Comparison of ENCODE assay signal across 7 cellular contexts in the genomic region with DNA sequence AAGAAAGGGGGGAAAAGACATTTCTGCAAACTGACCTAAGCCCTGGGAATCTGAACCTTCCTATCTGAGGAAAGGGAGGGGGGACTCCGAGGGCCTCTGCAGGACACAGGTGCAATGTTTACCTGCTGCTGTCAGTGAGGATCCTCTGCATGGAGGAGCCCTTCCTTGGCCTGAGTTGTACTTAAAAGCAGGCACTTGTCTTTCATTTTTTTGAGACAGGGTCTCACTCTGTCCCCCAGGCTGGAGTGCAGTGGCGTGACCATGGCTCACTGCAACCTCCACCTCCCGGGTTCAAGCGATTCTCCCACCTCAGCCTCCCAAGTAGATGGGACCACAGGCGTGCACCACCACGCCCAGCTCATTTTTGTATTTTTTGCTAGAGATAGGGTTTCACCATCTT. TPM values are rescaled to one million over a fixed set of nuclear protein-coding genes. Genes with fewer than 3 reads are reported as not detected.
"Had no signal": no experiment of that assay in that cellular context is flagged by ENCODE, and none has a peak within 500 bp of the region (broad histone marks: within the 10 kb centered on the region; RNA-seq: fewer than 3 reads in every experiment).

No MANE protein-coding gene starts in this region.

RNA-seq across cellular contexts. Expression of a gene that starts 13.2 kb away (rescaled TPM):
- total RNA-seq: adrenal gland, breast epithelium, LHCN-M2, NCI-H460, RPMI7951, SJSA1 had no signal
- polyA plus RNA-seq: adrenal gland, SK-N-SH had no signal
